8 cellular contexts compared by ENCODE assay signal in genomic region chr16:11586375-11586855, GRCh38. TPM values are rescaled to one million over a fixed set of nuclear protein-coding genes. Genes with fewer than 3 reads are reported as not detected.
DNase-seq lines count a peak whose midpoint lies in the region; ATAC-seq and TF ChIP-seq lines count a peak whose summit lies in the region.

No MANE protein-coding gene starts in this region.

- intact Hi-C loops in activated B cell treated with CpG ODN at 0.5 μM for 24 hours (cut with micrococcal nuclease): loop anchor here (1.0 to 10.0 kb wide), 7 partner anchors 9 to 712 kb away; partner anchors contain the start of gene CIITA

- DNase-seq in GM12865 (ENCODE audit: low read depth): peak; percentile 46
- DNase-seq in activated B cell treated with CpG ODN at 0.5 μM for 24 hours: no peak
- DNase-seq in glutamatergic neuron: no peak
- no peak for DNase-seq in retinal pigment epithelial cell (ENCODE audit: low read depth)
- no peak for DNase-seq in NCI-H187 treated with DMSO at 0.1 percent for 48 hours (lab: John Stamatoyannopoulos, UW)
- no peak for DNase-seq in NCI-H446 (lab: John Stamatoyannopoulos, UW)
- DNase-seq in NCI-H524 treated with DMSO at 0.1 percent for 48 hours (lab: John Stamatoyannopoulos, UW): no peak

- H3K4me3 ChIP-seq in GM12865 (ENCODE audit: low read depth, low read length) (peak overlapping the region; percentile 70), retinal pigment epithelial cell (ENCODE audit: low read length) (peak overlapping the region; percentile 75)

- no peaks in the 10 kb centered on the region for H3K27me3 Mint-ChIP-seq in activated B cell treated with CpG ODN at 0.5 μM for 24 hours
- peaks cover 11% of the 10 kb centered on the region for H3K27me3 Mint-ChIP-seq in glutamatergic neuron (ENCODE audit: unreplicated experiment)

- H3K27ac Mint-ChIP-seq in activated B cell treated with CpG ODN at 0.5 μM for 24 hours (peak overlapping the region; percentile 94), glutamatergic neuron (ENCODE audit: unreplicated experiment) (peak overlapping the region; percentile 59)

- CTCF ChIA-PET in activated B cell treated with CpG ODN at 0.5 μM for 24 hours (lab: Charles Lee): interaction anchor here (0.7 to 1.4 kb wide), 4 partner anchors 11 to 102 kb away, joined by 3 to 4 read pairs (median 3); no protein-coding TSS in a partner anchor

- POLR2A ChIA-PET in activated B cell treated with CpG ODN at 0.5 μM for 24 hours (lab: Charles Lee): interaction anchor here (0.5 to 3.2 kb wide), 23 partner anchors 10 to 615 kb away, joined by 3 to 40 read pairs (median 6); partner anchors contain the start of genes RSL1D1, SNN and TXNDC11

- H3K36me3 Mint-ChIP-seq in activated B cell treated with CpG ODN at 0.5 μM for 24 hours (ENCODE audit: low read depth) (peaks cover 17% of the 10 kb centered on the region), glutamatergic neuron (ENCODE audit: unreplicated experiment) (peaks cover 9% of the 10 kb centered on the region)

- TF ChIP-seq CTCF in GM12865 (IDR thresholded peaks at IDR 0.05; ENCODE audit: insufficient read depth, low read depth, low read length, missing control alignments) (no peak), activated B cell treated with CpG ODN at 0.5 μM for 24 hours (IDR thresholded peaks at IDR 0.05) (no peak), glutamatergic neuron (IDR thresholded peaks at IDR 0.05; ENCODE audit: partially characterized antibody, unreplicated experiment) (no peak), retinal pigment epithelial cell (conservative IDR thresholded peaks at IDR 0.05; ENCODE audit: low read depth, low read length) (no peak)

- H3K9me3 Mint-ChIP-seq in activated B cell treated with CpG ODN at 0.5 μM for 24 hours: no peaks in the 10 kb centered on the region
- peaks cover 6% of the 10 kb centered on the region for H3K9me3 Mint-ChIP-seq in glutamatergic neuron (ENCODE audit: unreplicated experiment)

- ATAC-seq in HG02642 (IDR thresholded peaks at IDR 0.05; ENCODE audit: poor library complexity, unreplicated experiment) (peak; percentile 26), activated B cell treated with CpG ODN at 0.5 μM for 24 hours (ENCODE audit: low read depth) (peak; percentile 36)

- peaks cover 53% of the 10 kb centered on the region for H3K4me1 Mint-ChIP-seq in activated B cell treated with CpG ODN at 0.5 μM for 24 hours
- H3K4me1 Mint-ChIP-seq in glutamatergic neuron (ENCODE audit: low read depth, unreplicated experiment): peaks cover 22% of the 10 kb centered on the region

- peak overlapping the region; percentile 87 for H3K4me3 Mint-ChIP-seq in activated B cell treated with CpG ODN at 0.5 μM for 24 hours
- H3K4me3 Mint-ChIP-seq in glutamatergic neuron (ENCODE audit: unreplicated experiment): peak overlapping the region; percentile 87

RNA-seq across cellular contexts. Expression of gene LITAF, which starts 0.3 kb away (rescaled TPM):
- total RNA-seq in activated B cell treated with CpG ODN at 0.5 μM for 24 hours (124 and 126 TPM in 2 replicates), glutamatergic neuron (ENCODE audit: unreplicated experiment) (29.2 TPM)
